ENCODE assay signal across 10 cellular contexts in genomic region chr16:9226924-9227323, GRCh38.
"Had no signal": no experiment of that assay in that cellular context is flagged by ENCODE, and none has a peak within 500 bp of the region (broad histone marks: within the 10 kb centered on the region; RNA-seq: fewer than 3 reads in every experiment).

No MANE protein-coding gene starts in this region.

- H2AFZ ChIP-seq: GM23248 had no signal

- H3K4me3 Mint-ChIP-seq: H9, HFFc6 had no signal

- H3K36me3 ChIP-seq: HAP-1 had no signal

- H3K4me1 ChIP-seq: HAP-1 had no signal

- ATAC-seq: HCT116 had no signal

- FAIRE-seq: H1, H54 had no signal

- H3K27ac Mint-ChIP-seq: HFFc6 had no signal

- H3K9me3 ChIP-seq: HAP-1 had no signal

- H3K4me3 ChIP-seq: GM23248, HAP-1 had no signal

- H3K27ac ChIP-seq: GM23248 had no signal

- H3K9me3 Mint-ChIP-seq: H9, HFFc6 had no signal

- DNase-seq: GM23248, GOT3, H7, H9, HCEC 1CT, HFFc6 had no signal
